Comparison of ENCODE assay signal across 17 cellular contexts in genomic region chr2:200090683-200091082, GRCh38.
DNase-seq lines count a peak whose midpoint lies in the region; ATAC-seq and TF ChIP-seq lines count a peak whose summit lies in the region.
"Had no signal": no experiment of that assay in that cellular context is flagged by ENCODE, and none has a peak within 500 bp of the region (broad histone marks: within the 10 kb centered on the region; RNA-seq: fewer than 3 reads in every experiment).

No MANE protein-coding gene starts in this region.

- H3K36me3 ChIP-seq in GM23338 (ENCODE audit: insufficient read depth) (no peaks in the 10 kb centered on the region), endodermal cell (ENCODE audit: control insufficient read depth, insufficient read depth, low read length) (no peaks in the 10 kb centered on the region)

- peaks cover 38% of the 10 kb centered on the region for H3K4me1 Mint-ChIP-seq in GM23338
- H3K4me1 Mint-ChIP-seq in endodermal cell, result peaks cover 63% of the 10 kb centered on the region
- peaks cover 15% of the 10 kb centered on the region for H3K4me1 Mint-ChIP-seq in chondrocyte (ENCODE audit: low read depth)

- H3F3A ChIP-seq in GM23338 (replicated peaks; ENCODE audit: low read depth), result no peaks in the 10 kb centered on the region

- no peaks in the 10 kb centered on the region for H4K20me1 ChIP-seq in GM23338 (replicated peaks; ENCODE audit: insufficient read depth)

- H3K4me1 ChIP-seq in GM23338 (ENCODE audit: insufficient read depth) (peaks cover 30% of the 10 kb centered on the region), endodermal cell (ENCODE audit: control insufficient read depth, insufficient read depth, low read length) (peaks cover 26% of the 10 kb centered on the region)
- H3K4me1 ChIP-seq: A549 had no signal

- H3K9ac ChIP-seq in endodermal cell (ENCODE audit: extremely low read depth, low read length, poor library complexity, severe bottlenecking), result no peak overlapping the region
- H3K9ac ChIP-seq: GM23248 had no signal

- H3K27ac ChIP-seq in GM23338 (ENCODE audit: low read depth) (no peak overlapping the region), endodermal cell (ENCODE audit: low read depth, low read length) (no peak overlapping the region)
- H3K27ac ChIP-seq: 22Rv1, A549, C4-2B, GM23248, HL-60 had no signal

- H3K4me3 ChIP-seq in GM23338, result no peak overlapping the region
- H3K4me3 ChIP-seq in endodermal cell (ENCODE audit: low read length), result peak overlapping the region; percentile 28
- H3K4me3 ChIP-seq: A549, GM23248 had no signal

- WGBS in endodermal cell (ENCODE audit: insufficient coverage in 1 of 2, insufficient read length in 1 of 2), 2 experiments, result 90 to 94% methylated on average over 5 to 6 of the region's 6 CpGs

- TF ChIP-seq CTCF in GM23338 (conservative IDR thresholded peaks at IDR 0.05; ENCODE audit: low read depth in 2 of 2), result no peak
- TF ChIP-seq CTCF in endodermal cell (conservative IDR thresholded peaks at IDR 0.05), result no peak
- TF ChIP-seq CTCF in chondrocyte (IDR thresholded peaks at IDR 0.05), result no peak

- H3K9me3 Mint-ChIP-seq in GM23338, result no peaks in the 10 kb centered on the region
- H3K9me3 Mint-ChIP-seq in endodermal cell, result peaks cover 3% of the 10 kb centered on the region
- H3K9me3 Mint-ChIP-seq in chondrocyte (ENCODE audit: low read depth), result no peaks in the 10 kb centered on the region
- H3K9me3 Mint-ChIP-seq: CD4-positive, alpha-beta T cell; HFFc6 had no signal

- H3K27ac Mint-ChIP-seq in GM23338 (no peak overlapping the region), endodermal cell (peak overlapping the region; percentile 13), chondrocyte (ENCODE audit: unreplicated experiment) (no peak overlapping the region)
- H3K27ac Mint-ChIP-seq: CD4-positive, alpha-beta T cell; HFFc6 had no signal

- no peaks in the 10 kb centered on the region for H3K79me2 ChIP-seq in GM23338 (replicated peaks; ENCODE audit: insufficient read depth)

- no peaks in the 10 kb centered on the region for H3K9me2 ChIP-seq in GM23338 (ENCODE audit: insufficient read depth)

- H3K27me3 Mint-ChIP-seq in GM23338 (ENCODE audit: insufficient read depth, low read depth, poor library complexity) (peaks cover 4% of the 10 kb centered on the region), endodermal cell (ENCODE audit: insufficient read depth) (no peaks in the 10 kb centered on the region), chondrocyte (ENCODE audit: low read depth) (no peaks in the 10 kb centered on the region)

- H3K36me3 Mint-ChIP-seq in GM23338 (ENCODE audit: low read depth) (no peaks in the 10 kb centered on the region), endodermal cell (ENCODE audit: low read depth) (no peaks in the 10 kb centered on the region), chondrocyte (ENCODE audit: low read depth) (no peaks in the 10 kb centered on the region)

- no peak for ATAC-seq in GM23338
- ATAC-seq: A549, HCT116 had no signal

- no peaks in the 10 kb centered on the region for H3K9me3 ChIP-seq in endodermal cell (ENCODE audit: control insufficient read depth, low read length)
- H3K9me3 ChIP-seq: A549, Caco-2 had no signal

- H2AFZ ChIP-seq in GM23338, result no peak overlapping the region
- H2AFZ ChIP-seq: GM23248 had no signal

- DNase-seq in NCI-H146 (lab: John Stamatoyannopoulos, UW) (peak; percentile 8), NCI-H146 treated with DMSO at 0.1 percent for 48 hours (lab: John Stamatoyannopoulos, UW; ENCODE audit: unreplicated experiment) (no peak), GM23338 (ENCODE audit: low spot score) (no peak), endodermal cell (no peak), retina (peak; percentile 12), chondrocyte (ENCODE audit: low spot score) (no peak), NCI-H510A (lab: John Stamatoyannopoulos, UW) (no peak)
- DNase-seq: AML-193; Caco-2; CD4-positive, alpha-beta T cell; GM23248; HFFc6 had no signal

- H3K27me3 ChIP-seq in GM23338 (ENCODE audit: insufficient read depth) (no peaks in the 10 kb centered on the region), endodermal cell (ENCODE audit: control insufficient read depth, insufficient read depth, low read length, poor library complexity, severe bottlenecking) (no peaks in the 10 kb centered on the region)

- H3K4me3 Mint-ChIP-seq in GM23338 (no peak overlapping the region), endodermal cell (no peak overlapping the region), chondrocyte (ENCODE audit: unreplicated experiment) (no peak overlapping the region)
- H3K4me3 Mint-ChIP-seq: CD4-positive, alpha-beta T cell; HFFc6 had no signal

- H3K4me2 ChIP-seq in GM23338, result 0 out of 2 replicates have a peak overlapping the region, but pooled peaks have one; percentile 28
- H3K4me2 ChIP-seq: A549 had no signal

TF ChIP-seq in GM23338, 12 proteins besides CTCF, POLR2A, EP300 and RAD21:
- TF ChIP-seq JUNB (IDR thresholded peaks at IDR 0.05; ENCODE audit: unreplicated experiment), result no peak
- no peak for TF ChIP-seq EZH2 (IDR thresholded peaks at IDR 0.05; ENCODE audit: low read depth, unreplicated experiment)
- no peak for TF ChIP-seq EZH2phosphoT487 (IDR thresholded peaks at IDR 0.05; ENCODE audit: unreplicated experiment)
- TF ChIP-seq ZNF114 (CRISPR knock-in tag; IDR thresholded peaks at IDR 0.05), result no peak
- TF ChIP-seq ETS1 (IDR thresholded peaks at IDR 0.05), result no peak
- no peak for TF ChIP-seq ZNF331 (CRISPR knock-in tag; IDR thresholded peaks at IDR 0.05; ENCODE audit: low read depth)
- TF ChIP-seq ZNF462 (CRISPR knock-in tag; IDR thresholded peaks at IDR 0.05), result no peak
- TF ChIP-seq CREB1 (CRISPR knock-in tag; IDR thresholded peaks at IDR 0.05; ENCODE audit: low read depth), result no peak

Comparison
In these comparisons a context has a peak if more than half of its experiments do, and no peak if none do; other contexts are left out.
1. DNase-seq: peak in NCI-H146 (single experiment) and retina (single experiment); none in NCI-H146 treated with DMSO at 0.1 percent for 48 hours (single experiment), GM23338 (single experiment), endodermal cell (single experiment), chondrocyte (single experiment) and NCI-H510A (single experiment).